Comparison of ENCODE assay signal across 13 cellular contexts in the genomic region with DNA sequence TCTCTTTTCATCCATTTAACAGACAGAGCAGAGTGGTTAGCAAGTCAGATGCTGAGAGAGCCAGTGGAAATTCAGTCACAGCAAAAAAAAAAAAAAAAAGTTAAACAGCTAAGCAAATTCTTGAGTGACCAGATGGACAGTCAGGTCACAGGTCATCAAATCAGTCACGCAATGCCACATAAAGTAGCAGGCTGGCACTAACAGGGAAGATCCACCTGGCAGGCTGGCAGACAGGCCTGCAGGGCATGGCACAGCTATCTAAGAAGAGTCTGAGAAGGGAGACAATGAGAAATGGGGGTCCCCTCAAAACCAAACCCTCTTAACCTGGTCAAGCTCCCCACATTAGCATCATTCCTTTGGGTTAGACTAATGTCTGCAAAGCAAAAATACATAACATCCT.
"Had no signal": no experiment of that assay in that cellular context is flagged by ENCODE, and none has a peak within 500 bp of the region (broad histone marks: within the 10 kb centered on the region; RNA-seq: fewer than 3 reads in every experiment).

No MANE protein-coding gene starts in this region.

- DNase-seq: effector CD8-positive, alpha-beta T cell; foreskin melanocyte; head of caudate nucleus; kidney glomerular epithelial cell; left lung; lower lobe of right lung; natural killer cell; small intestine; stimulated activated CD4-positive, alpha-beta T cell treated with anti-CD3 and anti-CD28 coated beads, Interleukin-12 subunit alpha, Interleukin-12 subunit beta, amount 100 ng/mL, for 4 hours; stimulated activated naive CD4-positive, alpha-beta T cell; stomach; substantia nigra; transverse colon had no signal

- ATAC-seq: left lung, natural killer cell had no signal
